In genomic region chr6:97066056-97066455, GRCh38 we compare ENCODE assay signal across 1 cellular context.
TF ChIP-seq lines count a peak whose summit lies in the region.

No MANE protein-coding gene starts in this region.

TF ChIP-seq in SK-N-SH, 30 proteins besides CTCF, POLR2A, EP300 and RAD21 (continued from another document):
- TF ChIP-seq, protein P1, sequence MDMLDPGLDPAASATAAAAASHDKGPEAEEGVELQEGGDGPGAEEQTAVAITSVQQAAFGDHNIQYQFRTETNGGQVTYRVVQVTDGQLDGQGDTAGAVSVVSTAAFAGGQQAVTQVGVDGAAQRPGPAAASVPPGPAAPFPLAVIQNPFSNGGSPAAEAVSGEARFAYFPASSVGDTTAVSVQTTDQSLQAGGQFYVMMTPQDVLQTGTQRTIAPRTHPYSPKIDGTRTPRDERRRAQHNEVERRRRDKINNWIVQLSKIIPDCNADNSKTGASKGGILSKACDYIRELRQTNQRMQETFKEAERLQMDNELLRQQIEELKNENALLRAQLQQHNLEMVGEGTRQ (IDR thresholded peaks at IDR 0.05; ENCODE audit: borderline replicate concordance, low read depth, low read length) = no peak
- TF ChIP-seq RFX5 (IDR thresholded peaks at IDR 0.05; ENCODE audit: low read length) (no peak), EZH2phosphoT487 (IDR thresholded peaks at IDR 0.05; ENCODE audit: borderline replicate concordance, low read depth) (no peak), NFIC (IDR thresholded peaks at IDR 0.05; ENCODE audit: borderline replicate concordance) (no peak), MEF2A (IDR thresholded peaks at IDR 0.05; ENCODE audit: borderline replicate concordance, low read depth) (no peak), CHD2 (IDR thresholded peaks at IDR 0.05; ENCODE audit: low read length, partially characterized antibody) (no peak), IRF3 (IDR thresholded peaks at IDR 0.05; ENCODE audit: low read depth, low read length) (no peak), MXI1 (IDR thresholded peaks at IDR 0.05; ENCODE audit: low read depth, low read length) (no peak), YY1 (IDR thresholded peaks at IDR 0.05; ENCODE audit: low read depth) (no peak), ELF1 (IDR thresholded peaks at IDR 0.05) (no peak), FOXJ3 (CRISPR knock-in tag; IDR thresholded peaks at IDR 0.05) (no peak), USF1 (IDR thresholded peaks at IDR 0.05; ENCODE audit: borderline replicate concordance, low read depth) (no peak), NRF1 (IDR thresholded peaks at IDR 0.05; ENCODE audit: low read depth, low read length) (no peak), GABPA (IDR thresholded peaks at IDR 0.05; ENCODE audit: low read depth) (no peak)
- TF ChIP-seq, protein P2, sequence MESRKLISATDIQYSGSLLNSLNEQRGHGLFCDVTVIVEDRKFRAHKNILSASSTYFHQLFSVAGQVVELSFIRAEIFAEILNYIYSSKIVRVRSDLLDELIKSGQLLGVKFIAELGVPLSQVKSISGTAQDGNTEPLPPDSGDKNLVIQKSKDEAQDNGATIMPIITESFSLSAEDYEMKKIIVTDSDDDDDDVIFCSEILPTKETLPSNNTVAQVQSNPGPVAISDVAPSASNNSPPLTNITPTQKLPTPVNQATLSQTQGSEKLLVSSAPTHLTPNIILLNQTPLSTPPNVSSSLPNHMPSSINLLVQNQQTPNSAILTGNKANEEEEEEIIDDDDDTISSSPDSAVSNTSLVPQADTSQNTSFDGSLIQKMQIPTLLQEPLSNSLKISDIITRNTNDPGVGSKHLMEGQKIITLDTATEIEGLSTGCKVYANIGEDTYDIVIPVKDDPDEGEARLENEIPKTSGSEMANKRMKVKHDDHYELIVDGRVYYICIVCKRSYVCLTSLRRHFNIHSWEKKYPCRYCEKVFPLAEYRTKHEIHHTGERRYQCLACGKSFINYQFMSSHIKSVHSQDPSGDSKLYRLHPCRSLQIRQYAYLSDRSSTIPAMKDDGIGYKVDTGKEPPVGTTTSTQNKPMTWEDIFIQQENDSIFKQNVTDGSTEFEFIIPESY (IDR thresholded peaks at IDR 0.05; ENCODE audit: borderline replicate concordance, low read depth) = no peak
TF ChIP-seq in SK-N-SH: peak in this region for 0.
